ENCODE assay signal across 1 cellular context in the genomic region with DNA sequence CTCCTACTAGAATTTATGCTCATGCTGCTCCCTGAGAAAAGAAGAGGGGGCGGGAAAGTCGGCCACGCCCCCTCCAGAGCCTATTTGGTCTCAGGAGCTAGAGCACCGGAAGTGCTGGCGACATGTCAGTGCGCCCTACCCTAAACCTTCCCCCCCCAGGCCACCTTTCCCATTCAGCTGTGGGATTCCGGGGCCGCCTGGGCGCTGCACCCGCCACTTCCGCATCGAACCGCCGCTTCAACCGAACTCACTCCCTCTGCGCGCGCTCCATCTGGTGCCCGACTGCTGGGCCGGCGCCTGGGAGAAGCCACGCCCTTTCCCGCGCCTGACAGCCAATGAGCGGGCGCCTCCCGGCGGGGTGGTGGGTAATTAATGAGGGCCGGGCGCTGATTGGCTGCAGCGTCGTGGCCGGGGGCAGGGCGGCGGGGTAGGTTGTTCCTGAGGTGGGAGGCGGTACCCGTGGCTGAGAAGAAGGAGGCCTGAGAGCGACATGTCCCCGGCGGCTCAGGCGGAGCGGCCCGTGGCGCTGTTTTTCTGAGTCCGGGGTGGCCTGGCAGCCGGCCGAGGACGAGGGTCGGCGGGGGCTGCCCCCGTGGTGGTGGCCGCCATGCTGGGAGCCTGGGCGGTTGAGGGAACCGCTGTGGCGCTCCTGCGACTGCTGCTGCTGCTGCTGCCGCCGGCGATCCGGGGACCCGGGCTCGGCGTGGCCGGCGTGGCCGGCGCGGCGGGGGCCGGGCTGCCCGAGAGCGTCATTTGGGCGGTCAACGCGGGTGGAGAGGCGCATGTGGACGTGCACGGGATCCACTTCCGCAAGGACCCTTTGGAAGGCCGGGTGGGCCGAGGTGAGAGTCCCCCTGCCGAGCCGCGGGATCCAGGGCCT.
TF ChIP-seq lines count a peak whose summit lies in the region.

MLEC (plus strand) TSS at position 460 of the 880 bp plus-strand sequence; CDS start at position 608, 148 bp downstream.

TF ChIP-seq in HepG2, 621 proteins besides CTCF, POLR2A, EP300 and RAD21 (continued from another document):
- TF ChIP-seq, protein P1, sequence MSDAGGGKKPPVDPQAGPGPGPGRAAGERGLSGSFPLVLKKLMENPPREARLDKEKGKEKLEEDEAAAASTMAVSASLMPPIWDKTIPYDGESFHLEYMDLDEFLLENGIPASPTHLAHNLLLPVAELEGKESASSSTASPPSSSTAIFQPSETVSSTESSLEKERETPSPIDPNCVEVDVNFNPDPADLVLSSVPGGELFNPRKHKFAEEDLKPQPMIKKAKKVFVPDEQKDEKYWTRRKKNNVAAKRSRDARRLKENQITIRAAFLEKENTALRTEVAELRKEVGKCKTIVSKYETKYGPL (CRISPR knock-in tag; IDR thresholded peaks at IDR 0.05) = no peak
- TF ChIP-seq, protein P2, sequence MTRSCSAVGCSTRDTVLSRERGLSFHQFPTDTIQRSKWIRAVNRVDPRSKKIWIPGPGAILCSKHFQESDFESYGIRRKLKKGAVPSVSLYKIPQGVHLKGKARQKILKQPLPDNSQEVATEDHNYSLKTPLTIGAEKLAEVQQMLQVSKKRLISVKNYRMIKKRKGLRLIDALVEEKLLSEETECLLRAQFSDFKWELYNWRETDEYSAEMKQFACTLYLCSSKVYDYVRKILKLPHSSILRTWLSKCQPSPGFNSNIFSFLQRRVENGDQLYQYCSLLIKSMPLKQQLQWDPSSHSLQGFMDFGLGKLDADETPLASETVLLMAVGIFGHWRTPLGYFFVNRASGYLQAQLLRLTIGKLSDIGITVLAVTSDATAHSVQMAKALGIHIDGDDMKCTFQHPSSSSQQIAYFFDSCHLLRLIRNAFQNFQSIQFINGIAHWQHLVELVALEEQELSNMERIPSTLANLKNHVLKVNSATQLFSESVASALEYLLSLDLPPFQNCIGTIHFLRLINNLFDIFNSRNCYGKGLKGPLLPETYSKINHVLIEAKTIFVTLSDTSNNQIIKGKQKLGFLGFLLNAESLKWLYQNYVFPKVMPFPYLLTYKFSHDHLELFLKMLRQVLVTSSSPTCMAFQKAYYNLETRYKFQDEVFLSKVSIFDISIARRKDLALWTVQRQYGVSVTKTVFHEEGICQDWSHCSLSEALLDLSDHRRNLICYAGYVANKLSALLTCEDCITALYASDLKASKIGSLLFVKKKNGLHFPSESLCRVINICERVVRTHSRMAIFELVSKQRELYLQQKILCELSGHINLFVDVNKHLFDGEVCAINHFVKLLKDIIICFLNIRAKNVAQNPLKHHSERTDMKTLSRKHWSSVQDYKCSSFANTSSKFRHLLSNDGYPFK (CRISPR knock-in tag; IDR thresholded peaks at IDR 0.05; ENCODE audit: borderline replicate concordance) = peak; percentile 83; the same call in 1 of the 2 replicates
- peak; percentile 80; the same call in 1 of the 2 replicates for TF ChIP-seq SNAPC2 (CRISPR knock-in tag; IDR thresholded peaks at IDR 0.05)
- no peak for TF ChIP-seq EZH2 (conservative IDR thresholded peaks at IDR 0.05; ENCODE audit: low read depth, low read length)
- TF ChIP-seq, protein P3, sequence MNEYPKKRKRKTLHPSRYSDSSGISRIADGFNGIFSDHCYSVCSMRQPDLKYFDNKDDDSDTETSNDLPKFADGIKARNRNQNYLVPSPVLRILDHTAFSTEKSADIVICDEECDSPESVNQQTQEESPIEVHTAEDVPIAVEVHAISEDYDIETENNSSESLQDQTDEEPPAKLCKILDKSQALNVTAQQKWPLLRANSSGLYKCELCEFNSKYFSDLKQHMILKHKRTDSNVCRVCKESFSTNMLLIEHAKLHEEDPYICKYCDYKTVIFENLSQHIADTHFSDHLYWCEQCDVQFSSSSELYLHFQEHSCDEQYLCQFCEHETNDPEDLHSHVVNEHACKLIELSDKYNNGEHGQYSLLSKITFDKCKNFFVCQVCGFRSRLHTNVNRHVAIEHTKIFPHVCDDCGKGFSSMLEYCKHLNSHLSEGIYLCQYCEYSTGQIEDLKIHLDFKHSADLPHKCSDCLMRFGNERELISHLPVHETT (CRISPR knock-in tag; conservative IDR thresholded peaks at IDR 0.05) = peak; percentile 84
- no peak for TF ChIP-seq ARNT (IDR thresholded peaks at IDR 0.05)
- TF ChIP-seq ZNF557 (CRISPR knock-in tag; IDR thresholded peaks at IDR 0.05) = 0 out of 2 replicates have a peak, but pooled peaks have one; percentile 67
- TF ChIP-seq ZNF766 (CRISPR knock-in tag; IDR thresholded peaks at IDR 0.05; ENCODE audit: borderline replicate concordance) = no peak
- peak; percentile 73; the same call in 1 of the 2 replicates for TF ChIP-seq PCBP1 (IDR thresholded peaks at IDR 0.05; ENCODE audit: borderline replicate concordance, low read depth, low read length)
- TF ChIP-seq ZNF33B (CRISPR knock-in tag; IDR thresholded peaks at IDR 0.05) = peak; percentile 19; the same call in 1 of the 2 replicates
- TF ChIP-seq ZSCAN30 (CRISPR knock-in tag; IDR thresholded peaks at IDR 0.05) = no peak
- peak; percentile 87 for TF ChIP-seq UBTF (CRISPR knock-in tag; IDR thresholded peaks at IDR 0.05)
- TF ChIP-seq, protein P4, sequence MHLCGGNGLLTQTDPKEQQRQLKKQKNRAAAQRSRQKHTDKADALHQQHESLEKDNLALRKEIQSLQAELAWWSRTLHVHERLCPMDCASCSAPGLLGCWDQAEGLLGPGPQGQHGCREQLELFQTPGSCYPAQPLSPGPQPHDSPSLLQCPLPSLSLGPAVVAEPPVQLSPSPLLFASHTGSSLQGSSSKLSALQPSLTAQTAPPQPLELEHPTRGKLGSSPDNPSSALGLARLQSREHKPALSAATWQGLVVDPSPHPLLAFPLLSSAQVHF (CRISPR knock-in tag; IDR thresholded peaks at IDR 0.05) = no peak
- TF ChIP-seq, protein P5, sequence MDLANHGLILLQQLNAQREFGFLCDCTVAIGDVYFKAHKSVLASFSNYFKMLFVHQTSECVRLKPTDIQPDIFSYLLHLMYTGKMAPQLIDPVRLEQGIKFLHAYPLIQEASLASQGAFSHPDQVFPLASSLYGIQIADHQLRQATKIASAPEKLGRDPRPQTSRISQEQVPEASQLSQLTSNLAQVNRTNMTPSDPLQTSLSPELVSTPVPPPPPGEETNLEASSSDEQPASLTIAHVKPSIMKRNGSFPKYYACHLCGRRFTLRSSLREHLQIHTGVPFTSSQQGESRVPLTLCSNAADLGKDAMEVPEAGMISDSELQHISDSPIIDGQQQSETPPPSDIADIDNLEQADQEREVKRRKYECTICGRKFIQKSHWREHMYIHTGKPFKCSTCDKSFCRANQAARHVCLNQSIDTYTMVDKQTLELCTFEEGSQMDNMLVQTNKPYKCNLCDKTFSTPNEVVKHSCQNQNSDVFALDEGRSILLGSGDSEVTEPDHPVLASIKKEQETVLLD (CRISPR knock-in tag; IDR thresholded peaks at IDR 0.05; ENCODE audit: low read depth) = peak; percentile 84
- TF ChIP-seq, protein P6, sequence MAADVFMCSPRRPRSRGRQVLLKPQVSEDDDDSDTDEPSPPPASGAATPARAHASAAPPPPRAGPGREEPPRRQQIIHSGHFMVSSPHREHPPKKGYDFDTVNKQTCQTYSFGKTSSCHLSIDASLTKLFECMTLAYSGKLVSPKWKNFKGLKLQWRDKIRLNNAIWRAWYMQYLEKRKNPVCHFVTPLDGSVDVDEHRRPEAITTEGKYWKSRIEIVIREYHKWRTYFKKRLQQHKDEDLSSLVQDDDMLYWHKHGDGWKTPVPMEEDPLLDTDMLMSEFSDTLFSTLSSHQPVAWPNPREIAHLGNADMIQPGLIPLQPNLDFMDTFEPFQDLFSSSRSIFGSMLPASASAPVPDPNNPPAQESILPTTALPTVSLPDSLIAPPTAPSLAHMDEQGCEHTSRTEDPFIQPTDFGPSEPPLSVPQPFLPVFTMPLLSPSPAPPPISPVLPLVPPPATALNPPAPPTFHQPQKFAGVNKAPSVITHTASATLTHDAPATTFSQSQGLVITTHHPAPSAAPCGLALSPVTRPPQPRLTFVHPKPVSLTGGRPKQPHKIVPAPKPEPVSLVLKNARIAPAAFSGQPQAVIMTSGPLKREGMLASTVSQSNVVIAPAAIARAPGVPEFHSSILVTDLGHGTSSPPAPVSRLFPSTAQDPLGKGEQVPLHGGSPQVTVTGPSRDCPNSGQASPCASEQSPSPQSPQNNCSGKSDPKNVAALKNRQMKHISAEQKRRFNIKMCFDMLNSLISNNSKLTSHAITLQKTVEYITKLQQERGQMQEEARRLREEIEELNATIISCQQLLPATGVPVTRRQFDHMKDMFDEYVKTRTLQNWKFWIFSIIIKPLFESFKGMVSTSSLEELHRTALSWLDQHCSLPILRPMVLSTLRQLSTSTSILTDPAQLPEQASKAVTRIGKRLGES (CRISPR knock-in tag; IDR thresholded peaks at IDR 0.05; ENCODE audit: borderline replicate concordance) = no peak
- TF ChIP-seq, protein P7, sequence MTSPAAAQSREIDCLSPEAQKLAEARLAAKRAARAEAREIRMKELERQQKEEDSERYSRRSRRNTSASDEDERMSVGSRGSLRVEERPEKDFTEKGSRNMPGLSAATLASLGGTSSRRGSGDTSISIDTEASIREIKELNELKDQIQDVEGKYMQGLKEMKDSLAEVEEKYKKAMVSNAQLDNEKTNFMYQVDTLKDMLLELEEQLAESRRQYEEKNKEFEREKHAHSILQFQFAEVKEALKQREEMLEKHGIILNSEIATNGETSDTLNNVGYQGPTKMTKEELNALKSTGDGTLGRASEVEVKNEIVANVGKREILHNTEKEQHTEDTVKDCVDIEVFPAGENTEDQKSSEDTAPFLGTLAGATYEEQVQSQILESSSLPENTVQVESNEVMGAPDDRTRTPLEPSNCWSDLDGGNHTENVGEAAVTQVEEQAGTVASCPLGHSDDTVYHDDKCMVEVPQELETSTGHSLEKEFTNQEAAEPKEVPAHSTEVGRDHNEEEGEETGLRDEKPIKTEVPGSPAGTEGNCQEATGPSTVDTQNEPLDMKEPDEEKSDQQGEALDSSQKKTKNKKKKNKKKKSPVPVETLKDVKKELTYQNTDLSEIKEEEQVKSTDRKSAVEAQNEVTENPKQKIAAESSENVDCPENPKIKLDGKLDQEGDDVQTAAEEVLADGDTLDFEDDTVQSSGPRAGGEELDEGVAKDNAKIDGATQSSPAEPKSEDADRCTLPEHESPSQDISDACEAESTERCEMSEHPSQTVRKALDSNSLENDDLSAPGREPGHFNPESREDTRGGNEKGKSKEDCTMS (CRISPR knock-in tag; conservative IDR thresholded peaks at IDR 0.05) = no peak
- no peak for TF ChIP-seq MEIS1 (CRISPR knock-in tag; IDR thresholded peaks at IDR 0.05; ENCODE audit: borderline replicate concordance)
- no peak for TF ChIP-seq ZMAT5 (CRISPR knock-in tag; IDR thresholded peaks at IDR 0.05; ENCODE audit: borderline replicate concordance, low read depth)
- TF ChIP-seq ZNF180 (CRISPR knock-in tag; IDR thresholded peaks at IDR 0.05; ENCODE audit: borderline replicate concordance, low read depth) = no peak
- TF ChIP-seq MXD3 (CRISPR knock-in tag; IDR thresholded peaks at IDR 0.05) = 0 out of 2 replicates have a peak, but pooled peaks have one; percentile 36
